In the genomic region with DNA sequence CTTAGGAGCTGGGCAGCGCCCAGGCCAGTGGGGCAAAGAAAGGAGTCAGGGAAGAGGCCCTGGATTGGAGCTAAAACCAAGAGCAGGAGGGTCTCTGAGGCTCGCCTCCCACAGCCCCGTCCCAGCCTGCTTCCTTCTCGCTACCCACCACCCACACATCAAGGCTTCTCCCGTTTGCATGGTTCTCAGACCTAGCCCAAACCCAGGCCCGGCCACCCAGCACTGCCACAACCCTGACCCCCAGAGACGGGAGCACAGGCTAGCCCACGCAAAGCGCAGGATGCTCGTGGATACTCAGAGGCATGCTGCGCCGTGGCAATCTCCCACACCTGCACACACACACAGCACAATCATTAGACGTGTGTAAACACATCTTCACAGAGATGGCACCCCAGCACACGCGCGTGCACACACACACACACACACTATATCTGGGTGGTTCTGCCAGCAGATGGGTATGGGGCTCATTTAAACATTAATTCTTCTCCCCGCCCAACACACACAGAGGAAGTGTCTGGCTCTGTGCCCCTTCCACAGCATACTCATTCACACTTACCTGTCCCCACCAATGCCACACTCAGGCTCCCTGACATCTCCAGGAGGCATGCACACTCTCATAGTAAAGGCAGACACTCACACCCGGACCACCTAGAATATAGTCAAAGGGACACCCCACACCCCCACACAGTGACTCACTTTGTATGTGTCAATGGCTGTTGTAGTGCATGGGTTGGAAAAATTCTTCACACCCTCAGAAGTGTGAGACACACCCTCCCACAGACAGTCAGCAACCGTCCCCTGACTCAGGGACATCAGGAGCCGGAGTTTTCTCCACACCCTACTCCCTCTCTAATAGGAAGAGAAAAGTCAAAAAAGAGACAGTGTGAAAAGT, we compare ENCODE assay signal across 8 cellular contexts. TPM values are rescaled to one million over a fixed set of nuclear protein-coding genes. Genes with fewer than 3 reads are reported as not detected.
A peak's percentile ranks its signal among the peaks of the same experiment; 100 is the strongest.
DNase-seq lines count a peak whose midpoint lies in the region; ATAC-seq and TF ChIP-seq lines count a peak whose summit lies in the region.

No MANE protein-coding gene starts in this region.

- no peaks in the 10 kb centered on the region for H3K9me3 ChIP-seq in CD4-positive, alpha-beta T cell (ENCODE audit: control insufficient read depth, low read length)
- H3K9me3 ChIP-seq in duodenal mucosa (ENCODE audit: control insufficient read depth in 1 of 2, low read length in 2 of 2) = no peaks in the 10 kb centered on the region

- POLR2A ChIA-PET in CD4-positive, alpha-beta T cell (lab: Charles Lee) = interaction anchor here (1.0 to 2.1 kb wide), 6 partner anchors 28 to 585 kb away, joined by 3 to 17 read pairs (median 6); partner anchors contain the start of genes DCAF11, DHRS4L2 and NRL

- peaks cover 14% of the 10 kb centered on the region for H3K4me1 Mint-ChIP-seq in CD4-positive, alpha-beta T cell (ENCODE audit: low read depth)
- H3K4me1 Mint-ChIP-seq in T-helper 1 cell treated with Interleukin-12 subunit alpha and Interleukin-12 subunit beta and Interleukin-4 antibody, amounts not matched to agents 30 μg/mL and 1 μg/mL, for 36 hours (ENCODE audit: low read depth) = peaks cover 12% of the 10 kb centered on the region

- peak overlapping the region; percentile 90 for H3K4me3 Mint-ChIP-seq in CD4-positive, alpha-beta T cell
- peak overlapping the region; percentile 83 for H3K4me3 Mint-ChIP-seq in T-helper 1 cell treated with Interleukin-12 subunit alpha and Interleukin-12 subunit beta and Interleukin-4 antibody, amounts not matched to agents 30 μg/mL and 1 μg/mL, for 36 hours

- H3K36me3 ChIP-seq in duodenal mucosa (ENCODE audit: control insufficient read depth in 1 of 2, insufficient read depth in 2 of 2, low read length in 2 of 2) = no peaks in the 10 kb centered on the region
- no peaks in the 10 kb centered on the region for H3K36me3 ChIP-seq in rectal smooth muscle tissue (ENCODE audit: control insufficient read depth, insufficient read depth, low read length)

- H3K4me3 ChIP-seq in duodenal mucosa (ENCODE audit: low read depth in 1 of 2, low read length in 2 of 2) (peak overlapping the region; percentile 73 to 86), rectal smooth muscle tissue (ENCODE audit: low read length) (peak overlapping the region; percentile 73)

- H3K9me3 Mint-ChIP-seq in CD4-positive, alpha-beta T cell = no peaks in the 10 kb centered on the region
- H3K9me3 Mint-ChIP-seq in T-helper 1 cell treated with Interleukin-12 subunit alpha and Interleukin-12 subunit beta and Interleukin-4 antibody, amounts not matched to agents 30 μg/mL and 1 μg/mL, for 36 hours = no peaks in the 10 kb centered on the region

- CTCF ChIA-PET in CD4-positive, alpha-beta T cell (lab: Charles Lee) = interaction anchor here (1.5 to 2.2 kb wide), 3 partner anchors 38 to 108 kb away, joined by 3 to 10 read pairs (median 6); partner anchors contain the start of gene IRF9

- H3K36me3 Mint-ChIP-seq in CD4-positive, alpha-beta T cell (ENCODE audit: low read depth) = no peaks in the 10 kb centered on the region
- H3K36me3 Mint-ChIP-seq in T-helper 1 cell treated with Interleukin-12 subunit alpha and Interleukin-12 subunit beta and Interleukin-4 antibody, amounts not matched to agents 30 μg/mL and 1 μg/mL, for 36 hours (ENCODE audit: low read depth) = no peaks in the 10 kb centered on the region

- no peaks in the 10 kb centered on the region for H3K27me3 ChIP-seq in CD4-positive, alpha-beta T cell (ENCODE audit: control insufficient read depth, insufficient read depth, low read length)
- H3K27me3 ChIP-seq in duodenal mucosa (ENCODE audit: control insufficient read depth in 1 of 2, insufficient read depth in 2 of 2, low read length in 2 of 2) (no peaks in the 10 kb centered on the region), rectal smooth muscle tissue (ENCODE audit: control insufficient read depth, insufficient read depth, low read length) (no peaks in the 10 kb centered on the region)

- H3K27ac ChIP-seq in CD4-positive, alpha-beta T cell (ENCODE audit: low read depth, low read length) = no peak overlapping the region
- no peak overlapping the region for H3K27ac ChIP-seq in duodenal mucosa (ENCODE audit: low read depth, low read length)
- no peak overlapping the region for H3K27ac ChIP-seq in rectal smooth muscle tissue (ENCODE audit: low read depth, low read length)

- peaks cover 25% of the 10 kb centered on the region for H3K27me3 Mint-ChIP-seq in CD4-positive, alpha-beta T cell
- peaks cover 36% of the 10 kb centered on the region for H3K27me3 Mint-ChIP-seq in T-helper 1 cell treated with Interleukin-12 subunit alpha and Interleukin-12 subunit beta and Interleukin-4 antibody, amounts not matched to agents 30 μg/mL and 1 μg/mL, for 36 hours (ENCODE audit: low read depth)

- TF ChIP-seq CTCF in CD4-positive, alpha-beta T cell (IDR thresholded peaks at IDR 0.05) = no peak

- intact Hi-C loops in CD4-positive, alpha-beta T cell (cut with DNase I, micrococcal nuclease) = no loop called here

- no peak for ATAC-seq in CD4-positive, alpha-beta T cell (ENCODE audit: poor library complexity)
- ATAC-seq in HG02610 (IDR thresholded peaks at IDR 0.05; ENCODE audit: unreplicated experiment) (no peak), HG02571 (IDR thresholded peaks at IDR 0.05; ENCODE audit: unreplicated experiment) (no peak), HG03521 (IDR thresholded peaks at IDR 0.05; ENCODE audit: unreplicated experiment) (no peak)

- H3K9ac ChIP-seq in duodenal mucosa (ENCODE audit: low read depth in 1 of 2, low read length in 2 of 2) = no peak overlapping the region
- no peak overlapping the region for H3K9ac ChIP-seq in rectal smooth muscle tissue (ENCODE audit: low read length)

- peak in 1 of 10 experiments; percentile 32 for DNase-seq in CD4-positive, alpha-beta T cell
- DNase-seq in hippocampal formation (lab: John Stamatoyannopoulos, UW) = no peak

- H3K4me1 ChIP-seq in duodenal mucosa (ENCODE audit: control insufficient read depth in 1 of 2, insufficient read depth in 2 of 2, low read length in 2 of 2) (peaks cover 12 to 22% of the 10 kb centered on the region in 2 donors), rectal smooth muscle tissue (ENCODE audit: control insufficient read depth, insufficient read depth, low read length) (no peaks in the 10 kb centered on the region)

- H3K27ac Mint-ChIP-seq in CD4-positive, alpha-beta T cell = no peak overlapping the region
- H3K27ac Mint-ChIP-seq in T-helper 1 cell treated with Interleukin-12 subunit alpha and Interleukin-12 subunit beta and Interleukin-4 antibody, amounts not matched to agents 30 μg/mL and 1 μg/mL, for 36 hours = peak overlapping the region; percentile 75

RNA-seq across cellular contexts. Expression of gene CARMIL3, which starts 1.1 kb away (rescaled TPM):
- under 1 TPM; 0.05 to 0.11 TPM for total RNA-seq in CD4-positive, alpha-beta T cell

RNA-seq across cellular contexts. Expression of gene CPNE6, which starts 18.5 kb away (rescaled TPM):
- not detected for total RNA-seq in CD4-positive, alpha-beta T cell

RNA-seq across cellular contexts. Expression of gene PCK2, which starts 41.2 kb away (rescaled TPM):
- total RNA-seq in CD4-positive, alpha-beta T cell = 1 to 10 TPM; 5.2 to 7.4 TPM
